32 cellular contexts compared by ENCODE assay signal in genomic region chr2:238174701-238175100, GRCh38. TPM values are rescaled to one million over a fixed set of nuclear protein-coding genes. Genes with fewer than 3 reads are reported as not detected.
DNase-seq lines count a peak whose midpoint lies in the region; FAIRE-seq and TF ChIP-seq lines count a peak whose summit lies in the region.
"Had no signal": no experiment of that assay in that cellular context is flagged by ENCODE, and none has a peak within 500 bp of the region (broad histone marks: within the 10 kb centered on the region; RNA-seq: fewer than 3 reads in every experiment).

No MANE protein-coding gene starts in this region.

- H3K27me3 ChIP-seq in keratinocyte (ENCODE audit: control insufficient read depth, extremely low read depth, insufficient read depth, low read length) (no peaks in the 10 kb centered on the region), HAP-1 (ENCODE audit: low read depth) (no peaks in the 10 kb centered on the region), uterus (no peaks in the 10 kb centered on the region)
- H3K27me3 ChIP-seq: adrenal gland, brain microvascular endothelial cell, hepatocyte, MG63 had no signal

- no peak overlapping the region for H3K4me2 ChIP-seq in keratinocyte (ENCODE audit: control insufficient read depth, extremely low read depth, insufficient read depth, low read depth, low read length)
- H3K4me2 ChIP-seq: hepatocyte had no signal

- H3K4me3 ChIP-seq in LNCaP clone FGC (ENCODE audit: low read depth, low read length) (no peak overlapping the region), keratinocyte (ENCODE audit: control insufficient read depth in 2 of 3, extremely low read depth in 1 of 3, insufficient read depth in 2 of 3, low read depth in 1 of 3, low read length in 3 of 3) (no peak overlapping the region), HAP-1 (no peak overlapping the region), uterus (no peak overlapping the region)
- H3K4me3 ChIP-seq: adrenal gland, hepatocyte, MG63 had no signal

- CTCF ChIA-PET in RWPE1 (lab: Yijun Ruan, JAX): no interaction called here

- TF ChIP-seq CTCF in LNCaP clone FGC (IDR thresholded peaks at IDR 0.05; ENCODE audit: control insufficient read depth, extremely low read depth, insufficient read depth) (no peak), RWPE1 (conservative IDR thresholded peaks at IDR 0.05; ENCODE audit: low read depth) (no peak), keratinocyte (optimal IDR thresholded peaks at IDR 0.05 in 1 of 3, IDR thresholded peaks at IDR 0.05 in 1 of 3, conservative IDR thresholded peaks at IDR 0.05 in 1 of 3; ENCODE audit: extremely low read depth in 1 of 3, insufficient read depth in 2 of 3, low read length in 3 of 3) (no peak), HFFc6 (IDR thresholded peaks at IDR 0.05) (no peak), uterus (IDR thresholded peaks at IDR 0.05) (no peak)

- H3K9me1 ChIP-seq in keratinocyte (ENCODE audit: control insufficient read depth, extremely low read depth, insufficient read depth, low read length): no peaks in the 10 kb centered on the region

- H2AFZ ChIP-seq in keratinocyte (ENCODE audit: control insufficient read depth, low read length): no peak overlapping the region
- H2AFZ ChIP-seq: hepatocyte, parathyroid adenoma had no signal

- dilution Hi-C loops in keratinocyte (cut with MboI; ENCODE audit: extremely low pct_ligation_motif_present, low sequenced_read_pairs): no loop called here

- H3K36me3 ChIP-seq in keratinocyte (ENCODE audit: control insufficient read depth in 2 of 2, extremely low read depth in 1 of 2, insufficient read depth in 2 of 2, low read length in 2 of 2) (peaks cover 33 to 55% of the 10 kb centered on the region in 2 experiments), HAP-1 (replicated peaks) (peaks cover 79% of the 10 kb centered on the region), uterus (no peaks in the 10 kb centered on the region)

- no peak overlapping the region for H3K9ac ChIP-seq in keratinocyte (ENCODE audit: control insufficient read depth, extremely low read depth, insufficient read depth, low read length)
- H3K9ac ChIP-seq: parathyroid adenoma had no signal

- H3K4me1 Mint-ChIP-seq in HFFc6 (ENCODE audit: low read depth): peaks cover 36% of the 10 kb centered on the region
- H3K4me1 Mint-ChIP-seq: IgD-negative memory B cell; stimulated activated memory B cell treated with anti-CD40 and anti-IgM and Interleukin-4, amounts not matched to agents 10 μg/mL and 1 μg/mL and 100 μg/mL, for 72 hours had no signal

- no peaks in the 10 kb centered on the region for H4K20me1 ChIP-seq in keratinocyte (ENCODE audit: control insufficient read depth, extremely low read depth, insufficient read depth, low read length)

- no peak for TF ChIP-seq POLR2A in uterus (IDR thresholded peaks at IDR 0.05)

- H3K9me3 ChIP-seq in keratinocyte (ENCODE audit: control insufficient read depth, low read depth, low read length) (no peaks in the 10 kb centered on the region), HAP-1 (no peaks in the 10 kb centered on the region), uterus (no peaks in the 10 kb centered on the region)
- H3K9me3 ChIP-seq: adrenal gland, MG63 had no signal

- no peak for FAIRE-seq in keratinocyte (lab: Jason Lieb, UNC)

- no peak overlapping the region for H3K4me3 Mint-ChIP-seq in HFFc6
- H3K4me3 Mint-ChIP-seq: activated T-cell treated with anti-CD3 and anti-CD28 coated beads, Interleukin-2, amount 50 U/mL, for 4 hours; IgD-negative memory B cell; nephron progenitor cell; stimulated activated memory B cell treated with anti-CD40 and anti-IgM and Interleukin-4, amounts not matched to agents 10 μg/mL and 1 μg/mL and 100 μg/mL, for 72 hours; T-cell had no signal

- in situ Hi-C loops in HAP-1 (cut with MboI; ENCODE audit: low sequenced_read_pairs): no loop called here

- H3K27me3 Mint-ChIP-seq in HFFc6 (ENCODE audit: insufficient read depth): peaks cover 6% of the 10 kb centered on the region; the same call in 1 of the 2 replicates
- H3K27me3 Mint-ChIP-seq: IgD-negative memory B cell; stimulated activated memory B cell treated with anti-CD40 and anti-IgM and Interleukin-4, amounts not matched to agents 10 μg/mL and 1 μg/mL and 100 μg/mL, for 72 hours; T-cell had no signal

- peaks cover 44% of the 10 kb centered on the region for H3K36me3 Mint-ChIP-seq in HFFc6 (ENCODE audit: low read depth)

- intact Hi-C loops in uterus (cut with DNase I; ENCODE audit: low total_unique reads): no loop called here

- no peaks in the 10 kb centered on the region for H3K79me2 ChIP-seq in keratinocyte (ENCODE audit: control insufficient read depth, insufficient read depth, low read length)
- H3K79me2 ChIP-seq: hepatocyte had no signal

- H3K4me1 ChIP-seq in keratinocyte (ENCODE audit: control insufficient read depth, extremely low read depth, insufficient read depth, low read length) (peaks cover 26% of the 10 kb centered on the region), HAP-1 (peaks cover 8% of the 10 kb centered on the region), uterus (peaks cover 2 to 7% of the 10 kb centered on the region in 2 donors)
- H3K4me1 ChIP-seq: parathyroid adenoma had no signal

- peak overlapping the region; percentile 42 for H3K27ac ChIP-seq in RWPE1
- peak overlapping the region; percentile 8 for H3K27ac ChIP-seq in keratinocyte (ENCODE audit: control insufficient read depth, insufficient read depth, low read length)
- H3K27ac ChIP-seq in uterus: no peak overlapping the region
- H3K27ac ChIP-seq: adrenal gland, brain microvascular endothelial cell, hepatocyte, parathyroid adenoma had no signal

- H3K9me3 Mint-ChIP-seq in HFFc6: no peaks in the 10 kb centered on the region
- H3K9me3 Mint-ChIP-seq: activated T-cell treated with anti-CD3 and anti-CD28 coated beads, Interleukin-2, amount 50 U/mL, for 4 hours; IgD-negative memory B cell; immature natural killer cell; nephron progenitor cell; stimulated activated memory B cell treated with anti-CD40 and anti-IgM and Interleukin-4, amounts not matched to agents 10 μg/mL and 1 μg/mL and 100 μg/mL, for 72 hours; T-cell had no signal

- no peak overlapping the region for H3K27ac Mint-ChIP-seq in HFFc6
- H3K27ac Mint-ChIP-seq: IgD-negative memory B cell; nephron progenitor cell; stimulated activated memory B cell treated with anti-CD40 and anti-IgM and Interleukin-4, amounts not matched to agents 10 μg/mL and 1 μg/mL and 100 μg/mL, for 72 hours; T-cell had no signal

- DNase-seq in DMS153 treated with DMSO at 0.1 percent for 48 hours (lab: John Stamatoyannopoulos, UW; ENCODE audit: unreplicated experiment): peak; percentile 65
- DNase-seq in LNCaP clone FGC (ENCODE audit: low read depth): peak; percentile 36
- no peak for DNase-seq in RWPE1 (ENCODE audit: low spot score)
- no peak for DNase-seq in keratinocyte (ENCODE audit: low read depth, low spot score)
- DNase-seq in HAP-1 (ENCODE audit: low spot score in 2 of 2): no peak
- no peak for DNase-seq in HFFc6
- no peak for DNase-seq in uterus
- DNase-seq in activated CD4-positive, alpha-beta T cell treated with anti-CD3 and anti-CD28 coated beads for 4 hours: no peak
- DNase-seq: activated naive CD4-positive, alpha-beta T cell; activated T-cell treated with anti-CD3 and anti-CD28 coated beads, Interleukin-2, amount 50 U/mL, for 4 hours; adrenal gland; brain microvascular endothelial cell; C1 segment of cervical spinal cord; Calu3; effector CD4-positive, alpha-beta T cell; foreskin fibroblast; immature natural killer cell; MG63; NCI-H2171 treated with DMSO at 0.1 percent for 48 hours; nephron progenitor cell; PC-3; right cardiac atrium; Right ventricle myocardium superior; stimulated activated CD4-positive, alpha-beta T cell treated with anti-CD3 and anti-CD28 coated beads, Interleukin-4, amount 100 ng/mL, for 1 hour; T-cell had no signal

- POLR2A ChIA-PET in RWPE1 (lab: Yijun Ruan, JAX; ENCODE audit: low non-redundant PET): no interaction called here

RNA-seq across cellular contexts. Expression of gene ERFE, which starts 15.9 kb away (rescaled TPM):
- 0.14 to 0.28 TPM (median 0.27 TPM) in 3 replicates for polyA plus RNA-seq in keratinocyte
- not detected for polyA plus RNA-seq in keratinocyte (2011; ENCODE audit: low read depth)
- 0.17 and 0.27 TPM in 2 replicates for polyA plus RNA-seq in keratinocyte (2011; cell fraction: cytosol; rRNA removed)
- 0.23 and 0.71 TPM in 2 replicates for polyA plus RNA-seq in keratinocyte (2011; cell fraction: nucleus; rRNA removed)
- 0.11 TPM in 2 replicates for polyA plus RNA-seq in keratinocyte (2012; ENCODE audit: low replicate concordance)
- polyA minus RNA-seq in keratinocyte: 0.10 TPM in 1 of 3 replicates, not detected in the others
- polyA minus RNA-seq in keratinocyte (2011; cell fraction: cytosol; rRNA and poly(A)+ RNA removed): not detected
- 0.63 TPM in 1 of 2 replicates, not detected in the other for polyA minus RNA-seq in keratinocyte (2011; cell fraction: nucleus; rRNA and poly(A)+ RNA removed)
- under 1 TPM in 5 of 6 experiments, not detected in 1; 0.19 to 0.46 (median 0.41) TPM for total RNA-seq in HFFc6 (2021; fragmentation: NEBNext Ultra II Directional; extraction: Animal tissue kit (Norgen Biotek cat#: 25700))
- under 1 TPM in 1 of 4 donors, not detected in 3; 0.83 TPM for total RNA-seq in uterus
- total RNA-seq: Right ventricle myocardium superior, T-cell had no signal
- polyA plus RNA-seq: IgD-negative memory B cell had no signal

RNA-seq across cellular contexts. Expression of gene ILKAP, which starts 28.8 kb away (rescaled TPM):
- 30.6 to 39.1 TPM (median 37.5 TPM) in 3 replicates for polyA plus RNA-seq in keratinocyte
- polyA plus RNA-seq in keratinocyte (2011; ENCODE audit: low read depth): 18.1 TPM
- 22.5 and 23.0 TPM in 2 replicates for polyA plus RNA-seq in keratinocyte (2011; cell fraction: cytosol; rRNA removed)
- 56.4 and 62.5 TPM in 2 replicates for polyA plus RNA-seq in keratinocyte (2011; cell fraction: nucleus; rRNA removed)
- polyA plus RNA-seq in keratinocyte (2012; ENCODE audit: low replicate concordance): 27.6 and 34.0 TPM in 2 replicates
- polyA minus RNA-seq in keratinocyte: 13.5 to 31.6 TPM (median 18.7 TPM) in 3 replicates
- polyA minus RNA-seq in keratinocyte (2011; cell fraction: cytosol; rRNA and poly(A)+ RNA removed): 10.6 TPM
- 15.0 and 22.2 TPM in 2 replicates for polyA minus RNA-seq in keratinocyte (2011; cell fraction: nucleus; rRNA and poly(A)+ RNA removed)
- total RNA-seq in HFFc6 (2021; fragmentation: NEBNext Ultra II Directional; extraction: Animal tissue kit (Norgen Biotek cat#: 25700)): 10 to 100 TPM; 27.3 to 34.3 (median 28.6) TPM
- 10 to 100 TPM in 3 of 4 donors, 1 to 10 TPM in 1; 9.2 to 78.0 (median 29.1) TPM for total RNA-seq in uterus

RNA-seq across cellular contexts. Expression of gene KLHL30, which starts 36.2 kb away (rescaled TPM):
- polyA plus RNA-seq in keratinocyte: not detected in 3 replicates
- polyA plus RNA-seq in keratinocyte (2011; ENCODE audit: low read depth): not detected
- polyA plus RNA-seq in keratinocyte (2011; cell fraction: cytosol; rRNA removed): not detected in 2 replicates
- polyA plus RNA-seq in keratinocyte (2011; cell fraction: nucleus; rRNA removed): 0.03 TPM in 1 of 2 replicates, not detected in the other
- polyA plus RNA-seq in keratinocyte (2012; ENCODE audit: low replicate concordance): not detected in 2 replicates
- polyA minus RNA-seq in keratinocyte: not detected in 3 replicates
- polyA minus RNA-seq in keratinocyte (2011; cell fraction: cytosol; rRNA and poly(A)+ RNA removed): not detected
- polyA minus RNA-seq in keratinocyte (2011; cell fraction: nucleus; rRNA and poly(A)+ RNA removed): not detected in 2 replicates
- under 1 TPM in 4 of 6 experiments, not detected in 2; 0.05 to 0.14 (median 0.12) TPM for total RNA-seq in HFFc6 (2021; fragmentation: NEBNext Ultra II Directional; extraction: Animal tissue kit (Norgen Biotek cat#: 25700))
- total RNA-seq in uterus: 1 to 10 TPM in 1 of 4 donors, under 1 TPM in 2, not detected in 1; under 0.01 to 3.3 (median 0.62) TPM
- total RNA-seq: activated T-cell treated with anti-CD3 and anti-CD28 coated beads, Interleukin-2, amount 50 U/mL, for 4 hours; hepatocyte; mononuclear cell; PC-3; T-cell; temporal lobe had no signal
- polyA plus RNA-seq: AG04450, IgD-negative memory B cell, immature natural killer cell had no signal

Comparison
In these comparisons a context has a peak if more than half of its experiments do, and no peak if none do; other contexts are left out.
1. DNase-seq: peak in DMS153 treated with DMSO at 0.1 percent for 48 hours (single experiment) and LNCaP clone FGC (single experiment); none in RWPE1 (single experiment), keratinocyte (single experiment), HAP-1 (0 of 2), HFFc6 (single experiment), uterus (0 of 2) and activated CD4-positive, alpha-beta T cell treated with anti-CD3 and anti-CD28 coated beads for 4 hours (0 of 2).
2. H3K27ac ChIP-seq: peak in RWPE1 (single experiment) and keratinocyte (single experiment); none in uterus (0 of 2).